ENCODE assay signal across 11 cellular contexts in genomic region chr17:28891201-28891600, GRCh38. TPM values are rescaled to one million over a fixed set of nuclear protein-coding genes. Genes with fewer than 3 reads are reported as not detected.
DNase-seq lines count a peak whose midpoint lies in the region; ATAC-seq lines count a peak whose summit lies in the region.
"Had no signal": no experiment of that assay in that cellular context is flagged by ENCODE, and none has a peak within 500 bp of the region (broad histone marks: within the 10 kb centered on the region; RNA-seq: fewer than 3 reads in every experiment).

No MANE protein-coding gene starts in this region.

- intact Hi-C loops in activated T-helper 1 cell treated with anti-CD3 and anti-CD28 coated beads, Interleukin-12 subunit alpha, Interleukin-12 subunit beta, Interleukin-2, Interleukin-4 antibody, amounts not matched to agents 30 ng/mL and 10 ng/mL and 1 ng/mL, durations not matched to agents 14 hours and 24 hours and 36 hours (cut with micrococcal nuclease), result no loop called here

- H3K4me1 Mint-ChIP-seq in T-helper 2 cell treated with Interferon-gamma antibody and Interleukin-4, amounts not matched to agents 5 μg/mL and 100 μg/mL, for 36 hours (ENCODE audit: low read depth), result peaks cover 51% of the 10 kb centered on the region
- peaks cover 47% of the 10 kb centered on the region for H3K4me1 Mint-ChIP-seq in activated T-helper 1 cell treated with anti-CD3 and anti-CD28 coated beads, Interleukin-12 subunit alpha, Interleukin-12 subunit beta, Interleukin-2, Interleukin-4 antibody, amounts not matched to agents 30 ng/mL and 10 ng/mL and 1 ng/mL, durations not matched to agents 14 hours and 24 hours and 36 hours (ENCODE audit: low read depth)
- peaks cover 32 to 47% of the 10 kb centered on the region in 2 donors for H3K4me1 Mint-ChIP-seq in natural killer cell treated with Interleukin-12 subunit alpha and Interleukin-12 subunit beta and Interleukin-15 and Interleukin-18, amount 100 ng/mL, for 72 hours (ENCODE audit: low read depth in 2 of 2)

- DNase-seq in T-helper 2 cell treated with Interferon-gamma antibody and Interleukin-4, amounts not matched to agents 5 μg/mL and 100 μg/mL, for 36 hours (ENCODE audit: low spot score), result no peak
- no peak for DNase-seq in T-helper 2 cell
- DNase-seq in activated T-helper 1 cell treated with anti-CD3 and anti-CD28 coated beads, Interleukin-12 subunit alpha, Interleukin-12 subunit beta, Interleukin-2, Interleukin-4 antibody, amounts not matched to agents 30 ng/mL and 10 ng/mL and 1 ng/mL, durations not matched to agents 14 hours and 24 hours and 36 hours (ENCODE audit: low spot score), result no peak
- DNase-seq in natural killer cell treated with Interleukin-12 subunit alpha and Interleukin-12 subunit beta and Interleukin-15 and Interleukin-18, amount 100 ng/mL, for 72 hours (ENCODE audit: low spot score), result no peak
- no peak for DNase-seq in medulla oblongata (ENCODE audit: extremely low spot score)
- DNase-seq: activated T-cell treated with anti-CD3 and anti-CD28 coated beads, Interleukin-2, amount 50 U/mL, for 1 hour; NCI-H2081 treated with DMSO at 0.1 percent for 48 hours; occipital lobe; SHP77; upper lobe of left lung had no signal

- peaks cover 39% of the 10 kb centered on the region for H3K36me3 Mint-ChIP-seq in T-helper 2 cell treated with Interferon-gamma antibody and Interleukin-4, amounts not matched to agents 5 μg/mL and 100 μg/mL, for 36 hours (ENCODE audit: low read depth)
- peaks cover 27% of the 10 kb centered on the region for H3K36me3 Mint-ChIP-seq in activated T-helper 1 cell treated with anti-CD3 and anti-CD28 coated beads, Interleukin-12 subunit alpha, Interleukin-12 subunit beta, Interleukin-2, Interleukin-4 antibody, amounts not matched to agents 30 ng/mL and 10 ng/mL and 1 ng/mL, durations not matched to agents 14 hours and 24 hours and 36 hours (ENCODE audit: low read depth)
- H3K36me3 Mint-ChIP-seq in natural killer cell treated with Interleukin-12 subunit alpha and Interleukin-12 subunit beta and Interleukin-15 and Interleukin-18, amount 100 ng/mL, for 72 hours, result peaks cover 6% of the 10 kb centered on the region

- H3K27me3 Mint-ChIP-seq in T-helper 2 cell treated with Interferon-gamma antibody and Interleukin-4, amounts not matched to agents 5 μg/mL and 100 μg/mL, for 36 hours (ENCODE audit: low read depth), result no peaks in the 10 kb centered on the region
- H3K27me3 Mint-ChIP-seq in activated T-helper 1 cell treated with anti-CD3 and anti-CD28 coated beads, Interleukin-12 subunit alpha, Interleukin-12 subunit beta, Interleukin-2, Interleukin-4 antibody, amounts not matched to agents 30 ng/mL and 10 ng/mL and 1 ng/mL, durations not matched to agents 14 hours and 24 hours and 36 hours (ENCODE audit: insufficient read depth), result no peaks in the 10 kb centered on the region
- no peaks in the 10 kb centered on the region for H3K27me3 Mint-ChIP-seq in natural killer cell treated with Interleukin-12 subunit alpha and Interleukin-12 subunit beta and Interleukin-15 and Interleukin-18, amount 100 ng/mL, for 72 hours

- ATAC-seq in natural killer cell treated with Interleukin-12 subunit alpha and Interleukin-12 subunit beta and Interleukin-15 and Interleukin-18, amount 100 ng/mL, for 72 hours, result no peak
- no peak for ATAC-seq in GM21526 (IDR thresholded peaks at IDR 0.05; ENCODE audit: low FRiP score, unreplicated experiment)

- H3K9me3 Mint-ChIP-seq in T-helper 2 cell treated with Interferon-gamma antibody and Interleukin-4, amounts not matched to agents 5 μg/mL and 100 μg/mL, for 36 hours, result no peaks in the 10 kb centered on the region
- no peaks in the 10 kb centered on the region for H3K9me3 Mint-ChIP-seq in activated T-helper 1 cell treated with anti-CD3 and anti-CD28 coated beads, Interleukin-12 subunit alpha, Interleukin-12 subunit beta, Interleukin-2, Interleukin-4 antibody, amounts not matched to agents 30 ng/mL and 10 ng/mL and 1 ng/mL, durations not matched to agents 14 hours and 24 hours and 36 hours
- no peaks in the 10 kb centered on the region for H3K9me3 Mint-ChIP-seq in natural killer cell treated with Interleukin-12 subunit alpha and Interleukin-12 subunit beta and Interleukin-15 and Interleukin-18, amount 100 ng/mL, for 72 hours

- H3K4me3 Mint-ChIP-seq in T-helper 2 cell treated with Interferon-gamma antibody and Interleukin-4, amounts not matched to agents 5 μg/mL and 100 μg/mL, for 36 hours, result peak overlapping the region; percentile 63
- peak overlapping the region; percentile 12 for H3K4me3 Mint-ChIP-seq in activated T-helper 1 cell treated with anti-CD3 and anti-CD28 coated beads, Interleukin-12 subunit alpha, Interleukin-12 subunit beta, Interleukin-2, Interleukin-4 antibody, amounts not matched to agents 30 ng/mL and 10 ng/mL and 1 ng/mL, durations not matched to agents 14 hours and 24 hours and 36 hours
- H3K4me3 Mint-ChIP-seq in natural killer cell treated with Interleukin-12 subunit alpha and Interleukin-12 subunit beta and Interleukin-15 and Interleukin-18, amount 100 ng/mL, for 72 hours, result peak overlapping the region; percentile 70

- peak overlapping the region; percentile 86 for H3K27ac Mint-ChIP-seq in T-helper 2 cell treated with Interferon-gamma antibody and Interleukin-4, amounts not matched to agents 5 μg/mL and 100 μg/mL, for 36 hours
- H3K27ac Mint-ChIP-seq in activated T-helper 1 cell treated with anti-CD3 and anti-CD28 coated beads, Interleukin-12 subunit alpha, Interleukin-12 subunit beta, Interleukin-2, Interleukin-4 antibody, amounts not matched to agents 30 ng/mL and 10 ng/mL and 1 ng/mL, durations not matched to agents 14 hours and 24 hours and 36 hours, result peak overlapping the region; percentile 85
- peak overlapping the region; percentile 87 to 100 for H3K27ac Mint-ChIP-seq in natural killer cell treated with Interleukin-12 subunit alpha and Interleukin-12 subunit beta and Interleukin-15 and Interleukin-18, amount 100 ng/mL, for 72 hours

RNA-seq across cellular contexts. Expression of gene FLOT2, which starts 6.3 kb away (rescaled TPM):
- 92.2 and 98.8 TPM in 2 replicates for total RNA-seq in activated T-helper 1 cell treated with anti-CD3 and anti-CD28 coated beads, Interleukin-12 subunit alpha, Interleukin-12 subunit beta, Interleukin-2, Interleukin-4 antibody, amounts not matched to agents 30 ng/mL and 10 ng/mL and 1 ng/mL, durations not matched to agents 14 hours and 24 hours and 36 hours
- 10 to 100 TPM; 79.3 to 95.8 TPM for total RNA-seq in natural killer cell treated with Interleukin-12 subunit alpha and Interleukin-12 subunit beta and Interleukin-15 and Interleukin-18, amount 100 ng/mL, for 72 hours

RNA-seq across cellular contexts. Expression of gene DHRS13, which starts 11.7 kb away (rescaled TPM):
- 34.6 and 34.9 TPM in 2 replicates for total RNA-seq in activated T-helper 1 cell treated with anti-CD3 and anti-CD28 coated beads, Interleukin-12 subunit alpha, Interleukin-12 subunit beta, Interleukin-2, Interleukin-4 antibody, amounts not matched to agents 30 ng/mL and 10 ng/mL and 1 ng/mL, durations not matched to agents 14 hours and 24 hours and 36 hours
- 10 to 100 TPM; 22.5 to 26.1 TPM for total RNA-seq in natural killer cell treated with Interleukin-12 subunit alpha and Interleukin-12 subunit beta and Interleukin-15 and Interleukin-18, amount 100 ng/mL, for 72 hours

RNA-seq across cellular contexts. Expression of gene ERAL1, which starts 36.4 kb away (rescaled TPM):
- 60.4 and 61.5 TPM in 2 replicates for total RNA-seq in activated T-helper 1 cell treated with anti-CD3 and anti-CD28 coated beads, Interleukin-12 subunit alpha, Interleukin-12 subunit beta, Interleukin-2, Interleukin-4 antibody, amounts not matched to agents 30 ng/mL and 10 ng/mL and 1 ng/mL, durations not matched to agents 14 hours and 24 hours and 36 hours
- total RNA-seq in natural killer cell treated with Interleukin-12 subunit alpha and Interleukin-12 subunit beta and Interleukin-15 and Interleukin-18, amount 100 ng/mL, for 72 hours, result 100 to 1,000 TPM in 1 of 2 donors, 10 to 100 TPM in 1; 55.9 to 105 TPM

RNA-seq across cellular contexts. Expression of gene FAM222B, which starts 48.6 kb away (rescaled TPM):
- 27.5 and 28.1 TPM in 2 replicates for total RNA-seq in activated T-helper 1 cell treated with anti-CD3 and anti-CD28 coated beads, Interleukin-12 subunit alpha, Interleukin-12 subunit beta, Interleukin-2, Interleukin-4 antibody, amounts not matched to agents 30 ng/mL and 10 ng/mL and 1 ng/mL, durations not matched to agents 14 hours and 24 hours and 36 hours
- total RNA-seq in natural killer cell treated with Interleukin-12 subunit alpha and Interleukin-12 subunit beta and Interleukin-15 and Interleukin-18, amount 100 ng/mL, for 72 hours, result 10 to 100 TPM; 21.7 to 23.5 TPM

Comparison
In these comparisons a context has a peak if more than half of its experiments do, and no peak if none do; other contexts are left out.
1. H3K4me3 Mint-ChIP-seq: peak in every context shown above with its lines; median percentile 70 in natural killer cell treated with Interleukin-12 subunit alpha and Interleukin-12 subunit beta and Interleukin-15 and Interleukin-18, amount 100 ng/mL, for 72 hours; 63 in T-helper 2 cell treated with Interferon-gamma antibody and Interleukin-4, amounts not matched to agents 5 μg/mL and 100 μg/mL, for 36 hours; 12 in activated T-helper 1 cell treated with anti-CD3 and anti-CD28 coated beads, Interleukin-12 subunit alpha, Interleukin-12 subunit beta, Interleukin-2, Interleukin-4 antibody, amounts not matched to agents 30 ng/mL and 10 ng/mL and 1 ng/mL, durations not matched to agents 14 hours and 24 hours and 36 hours.